33 cellular contexts compared by ENCODE assay signal in the genomic region with DNA sequence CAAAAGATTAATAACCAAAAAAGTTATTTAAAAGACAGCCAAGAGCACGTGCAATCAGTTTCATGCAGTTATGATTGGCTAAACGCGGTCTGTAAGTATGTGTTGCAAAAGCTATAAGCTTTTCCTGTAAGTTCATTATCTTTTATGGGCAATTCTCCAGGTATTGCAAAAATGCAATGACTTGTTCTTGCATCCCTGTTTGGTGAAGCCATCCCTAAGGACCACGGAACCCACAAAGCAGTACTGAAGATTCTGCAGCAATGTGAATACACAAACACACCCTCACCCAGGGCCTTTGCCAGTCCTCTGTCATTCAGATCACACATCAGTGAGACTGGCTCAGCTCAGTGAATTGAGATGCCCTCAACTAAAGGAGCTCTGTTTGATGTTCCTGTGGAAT. TPM values are rescaled to one million over a fixed set of nuclear protein-coding genes. Genes with fewer than 3 reads are reported as not detected.
DNase-seq lines count a peak whose midpoint lies in the region; ATAC-seq and TF ChIP-seq lines count a peak whose summit lies in the region.
"Had no signal": no experiment of that assay in that cellular context is flagged by ENCODE, and none has a peak within 500 bp of the region (broad histone marks: within the 10 kb centered on the region; RNA-seq: fewer than 3 reads in every experiment).

No MANE protein-coding gene starts in this region.

- no peaks in the 10 kb centered on the region for H3K9me3 ChIP-seq in PC-3 (ENCODE audit: low read length)
- H3K9me3 ChIP-seq: BLaER1 treated with 17β-estradiol and CSF1 and Interleukin-3, amounts not matched to agents 10 nM and 100 nM; Caco-2; thoracic aorta had no signal

- H3K27ac Mint-ChIP-seq in activated T-helper 17 cell treated with anti-CD3 and anti-CD28 coated beads, Interleukin-2, amount 50 U/mL, for 72 hours: no peak overlapping the region
- H3K27ac Mint-ChIP-seq: activated T-helper 1 cell treated with anti-CD3 and anti-CD28 coated beads, Interleukin-12 subunit alpha, Interleukin-12 subunit beta, Interleukin-2, Interleukin-4 antibody, amounts not matched to agents 30 ng/mL and 10 ng/mL and 1 ng/mL, durations not matched to agents 14 hours and 24 hours and 36 hours; memory B cell; stimulated activated naive CD8-positive, alpha-beta T cell treated with anti-CD3 and anti-CD28 coated beads, Interleukin-15, Interleukin-2, amounts not matched to agents 100 ng/mL and 50 ng/mL, for 24 hours; T-helper 1 cell treated with Interleukin-12 subunit alpha and Interleukin-12 subunit beta and Interleukin-4 antibody, amounts not matched to agents 30 μg/mL and 1 μg/mL, for 36 hours had no signal

- CTCF ChIA-PET in PC-3 (lab: Charles Lee): no interaction called here

- intact Hi-C loops in PC-3 (cut with micrococcal nuclease): no loop called here

- H3K36me3 Mint-ChIP-seq in activated T-helper 17 cell treated with anti-CD3 and anti-CD28 coated beads, Interleukin-2, amount 50 U/mL, for 72 hours (ENCODE audit: low read depth): peaks cover 46% of the 10 kb centered on the region
- H3K36me3 Mint-ChIP-seq: memory B cell had no signal

- no peak overlapping the region for H3K4me3 Mint-ChIP-seq in activated T-helper 17 cell treated with anti-CD3 and anti-CD28 coated beads, Interleukin-2, amount 50 U/mL, for 72 hours
- H3K4me3 Mint-ChIP-seq: activated T-helper 1 cell treated with anti-CD3 and anti-CD28 coated beads, Interleukin-12 subunit alpha, Interleukin-12 subunit beta, Interleukin-2, Interleukin-4 antibody, amounts not matched to agents 30 ng/mL and 10 ng/mL and 1 ng/mL, durations not matched to agents 14 hours and 24 hours and 36 hours; memory B cell; stimulated activated naive CD8-positive, alpha-beta T cell treated with anti-CD3 and anti-CD28 coated beads, Interleukin-15, Interleukin-2, amounts not matched to agents 100 ng/mL and 50 ng/mL, for 24 hours; T-helper 1 cell treated with Interleukin-12 subunit alpha and Interleukin-12 subunit beta and Interleukin-4 antibody, amounts not matched to agents 30 μg/mL and 1 μg/mL, for 36 hours had no signal

- no peaks in the 10 kb centered on the region for H4K20me1 ChIP-seq in PC-3 (ENCODE audit: low read length)
- H4K20me1 ChIP-seq: BLaER1 treated with 17β-estradiol and CSF1 and Interleukin-3, amounts not matched to agents 10 nM and 100 nM had no signal

- H3K27me3 ChIP-seq in PC-3 (ENCODE audit: low read length): no peaks in the 10 kb centered on the region
- H3K27me3 ChIP-seq: BLaER1 treated with 17β-estradiol and CSF1 and Interleukin-3, amounts not matched to agents 10 nM and 100 nM had no signal

- H3K36me3 ChIP-seq in PC-3 (ENCODE audit: low read depth, low read length): no peaks in the 10 kb centered on the region
- H3K36me3 ChIP-seq: BLaER1 treated with 17β-estradiol and CSF1 and Interleukin-3, amounts not matched to agents 10 nM and 100 nM; thoracic aorta had no signal

- H2AFZ ChIP-seq in PC-3 (ENCODE audit: low read length): no peak overlapping the region

- no peaks in the 10 kb centered on the region for H3K9me3 Mint-ChIP-seq in activated T-helper 17 cell treated with anti-CD3 and anti-CD28 coated beads, Interleukin-2, amount 50 U/mL, for 72 hours
- H3K9me3 Mint-ChIP-seq: memory B cell; stimulated activated naive CD8-positive, alpha-beta T cell treated with anti-CD3 and anti-CD28 coated beads, Interleukin-15, Interleukin-2, amounts not matched to agents 100 ng/mL and 50 ng/mL, for 24 hours; T-helper 1 cell treated with Interleukin-12 subunit alpha and Interleukin-12 subunit beta and Interleukin-4 antibody, amounts not matched to agents 30 μg/mL and 1 μg/mL, for 36 hours had no signal

- no peaks in the 10 kb centered on the region for H3K79me2 ChIP-seq in PC-3 (ENCODE audit: low read length)

- BruUV-seq in PC-3 (replicated peaks; lab: Mats Ljungman, UMichigan): no TSS peak

- peaks cover 14% of the 10 kb centered on the region for H3K4me1 ChIP-seq in PC-3 (ENCODE audit: insufficient read depth, low read length)

- POLR2A ChIA-PET in PC-3 (lab: Charles Lee; ENCODE audit: unreplicated experiment): interaction anchor here (0.6 kb wide), 1 partner anchor 328 kb away, joined by 4 read pairs; no protein-coding TSS in a partner anchor

- no peak overlapping the region for H3K9ac ChIP-seq in PC-3 (ENCODE audit: low read length)
- H3K9ac ChIP-seq: BLaER1 treated with 17β-estradiol and CSF1 and Interleukin-3, amounts not matched to agents 10 nM and 100 nM had no signal

- H3K4me1 Mint-ChIP-seq in activated T-helper 17 cell treated with anti-CD3 and anti-CD28 coated beads, Interleukin-2, amount 50 U/mL, for 72 hours: peaks cover 12% of the 10 kb centered on the region
- H3K4me1 Mint-ChIP-seq: memory B cell had no signal

- peaks cover 2% of the 10 kb centered on the region for H3K27me3 Mint-ChIP-seq in activated T-helper 17 cell treated with anti-CD3 and anti-CD28 coated beads, Interleukin-2, amount 50 U/mL, for 72 hours

- TF ChIP-seq CTCF in AG10803 (conservative IDR thresholded peaks at IDR 0.05; ENCODE audit: low read length) (no peak), PC-3 (conservative IDR thresholded peaks at IDR 0.05; ENCODE audit: low read depth, low read length) (no peak), cardiac fibroblast (IDR thresholded peaks at IDR 0.05; ENCODE audit: low read depth, low read length) (no peak)

- no peak overlapping the region for H3K27ac ChIP-seq in PC-3 (ENCODE audit: low read length)
- H3K27ac ChIP-seq: BLaER1 treated with 17β-estradiol and CSF1 and Interleukin-3, amounts not matched to agents 10 nM and 100 nM; coronary artery; epithelial cell of prostate; thoracic aorta had no signal

- DNase-seq in AG10803 (ENCODE audit: low read depth) (peak; percentile 84), PC-3 (peak; percentile 38), cardiac fibroblast (ENCODE audit: low read depth in 2 of 2) (peak; percentile 53 to 79), iris pigment epithelial cell (ENCODE audit: low read depth) (peak; percentile 63), DMS 273 (lab: John Stamatoyannopoulos, UW; ENCODE audit: unreplicated experiment) (no peak)
- DNase-seq: activated CD4-positive, alpha-beta T cell treated with anti-CD3 and anti-CD28 coated beads, Interleukin-2, amount 50 U/mL, for 48 hours; activated CD4-positive, CD25-positive, alpha-beta regulatory T cell treated with anti-CD3 and anti-CD28 coated beads, Interleukin-2, amount 50 U/mL, for 72 hours; activated CD8-positive, alpha-beta memory T cell treated with anti-CD3 and anti-CD28 coated beads, Interleukin-2, amount 50 U/mL, for 4 hours; activated naive CD4-positive, alpha-beta T cell treated with anti-CD3 and anti-CD28 coated beads, Interleukin-2, amount 50 U/mL, for 16 hours; amygdala; Caco-2; DMS79; effector CD8-positive, alpha-beta T cell; GF-D8; MV-4-11; NCI-H1436; NCI-H2081 treated with DMSO at 0.1 percent for 48 hours; NCI-H345; Right ventricle myocardium superior had no signal

- H3K9me2 ChIP-seq in PC-3 (replicated peaks; ENCODE audit: low read length): no peaks in the 10 kb centered on the region

- H3K4me2 ChIP-seq in PC-3 (ENCODE audit: low read length): no peak overlapping the region
- H3K4me2 ChIP-seq: BLaER1 treated with 17β-estradiol and CSF1 and Interleukin-3, amounts not matched to agents 10 nM and 100 nM; smooth muscle cell had no signal

- H3F3A ChIP-seq in PC-3 (ENCODE audit: low read length, unreplicated experiment): no peaks in the 10 kb centered on the region

- no peak overlapping the region for H3K4me3 ChIP-seq in AG10803 (ENCODE audit: low read length)
- no peak overlapping the region for H3K4me3 ChIP-seq in PC-3 (ENCODE audit: low read length)
- H3K4me3 ChIP-seq in cardiac fibroblast (replicated peaks in 1 of 2; ENCODE audit: low read depth in 2 of 2, low read length in 2 of 2): no peak overlapping the region
- H3K4me3 ChIP-seq: BLaER1 treated with 17β-estradiol and CSF1 and Interleukin-3, amounts not matched to agents 10 nM and 100 nM; coronary artery; smooth muscle cell; thoracic aorta had no signal

- ATAC-seq in PC-3: no peak
- ATAC-seq in activated T-helper 17 cell treated with anti-CD3 and anti-CD28 coated beads, Interleukin-2, amount 50 U/mL, for 72 hours (replicated peaks): no peak
- no peak for ATAC-seq in HG02678 (IDR thresholded peaks at IDR 0.05; ENCODE audit: unreplicated experiment)
- ATAC-seq: HCT116, Panc1, SK-N-SH treated with all-trans-retinoic acid at 6 μM for 48 hours had no signal

RNA-seq across cellular contexts. Expression of a gene that starts 11.4 kb away (rescaled TPM):
- total RNA-seq in PC-3 (2014; rRNA removed): under 0.01 and 0.06 TPM in 2 replicates
- total RNA-seq in activated T-helper 17 cell treated with anti-CD3 and anti-CD28 coated beads, Interleukin-2, amount 50 U/mL, for 72 hours: 1 to 10 TPM in 1 of 2 donors, under 1 TPM in 1; 0.91 to 3.9 TPM
